Comparison of ENCODE assay signal across 12 cellular contexts in the genomic region with DNA sequence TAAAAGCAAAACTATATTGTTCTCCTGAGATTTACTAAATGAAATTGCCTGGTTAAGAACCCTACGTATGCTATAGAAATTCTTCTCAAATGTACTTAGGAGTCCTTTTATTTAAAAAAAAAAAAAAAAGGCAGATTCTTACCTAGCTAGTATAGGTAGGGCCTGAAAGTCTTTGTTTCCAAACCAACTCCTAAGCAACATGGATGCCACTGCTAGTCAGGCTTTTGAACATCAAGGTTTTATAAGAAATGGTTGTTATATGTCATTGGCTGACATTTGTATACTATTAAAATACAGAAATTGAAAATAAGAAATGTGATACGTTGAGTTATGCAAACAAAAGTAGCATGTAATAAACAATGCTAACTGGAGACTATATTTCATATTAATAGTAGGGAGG. TPM values are rescaled to one million over a fixed set of nuclear protein-coding genes. Genes with fewer than 3 reads are reported as not detected.
DNase-seq lines count a peak whose midpoint lies in the region; ATAC-seq, FAIRE-seq and TF ChIP-seq lines count a peak whose summit lies in the region.
"Had no signal": no experiment of that assay in that cellular context is flagged by ENCODE, and none has a peak within 500 bp of the region (broad histone marks: within the 10 kb centered on the region; RNA-seq: fewer than 3 reads in every experiment).

No MANE protein-coding gene starts in this region.

- H4K20me1 ChIP-seq in MM.1S (ENCODE audit: insufficient read depth, low read length) (no peaks in the 10 kb centered on the region), GM12878 (ENCODE audit: control insufficient read depth, insufficient read depth) (no peaks in the 10 kb centered on the region)

- no peaks in the 10 kb centered on the region for H3K27me3 ChIP-seq in CD8-positive, alpha-beta T cell (ENCODE audit: insufficient read depth, low read length)
- H3K27me3 ChIP-seq in MM.1S (replicated peaks; ENCODE audit: insufficient read depth, low read length) (no peaks in the 10 kb centered on the region), GM12878 (replicated peaks in 1 of 2; ENCODE audit: control insufficient read depth in 2 of 2, insufficient read depth in 2 of 2, low read length in 1 of 2) (no peaks in the 10 kb centered on the region), neutrophil (no peaks in the 10 kb centered on the region)

- H2AFZ ChIP-seq in MM.1S (ENCODE audit: low read length) (no peak overlapping the region), GM12878 (ENCODE audit: control insufficient read depth, low read depth, low read length) (no peak overlapping the region)

- no peaks in the 10 kb centered on the region for H3K9me2 ChIP-seq in MM.1S (replicated peaks; ENCODE audit: insufficient read depth, low read length)

- TF ChIP-seq EP300 in GM12878 (IDR thresholded peaks at IDR 0.05; ENCODE audit: borderline replicate concordance in 1 of 2, control insufficient read depth in 1 of 2, low read depth in 2 of 2, low read length in 2 of 2), result no peak

- H3K9me3 ChIP-seq in CD8-positive, alpha-beta T cell (ENCODE audit: low read length), result no peaks in the 10 kb centered on the region
- H3K9me3 ChIP-seq in MM.1S (replicated peaks; ENCODE audit: insufficient read depth, low read length) (no peaks in the 10 kb centered on the region), GM12878 (replicated peaks; ENCODE audit: control insufficient read depth, insufficient read depth, low read length) (no peaks in the 10 kb centered on the region), neutrophil (no peaks in the 10 kb centered on the region)

- peak overlapping the region; percentile 80 for H3K4me2 ChIP-seq in MM.1S (ENCODE audit: low read depth, low read length)
- peak overlapping the region; percentile 88 for H3K4me2 ChIP-seq in GM12878 (ENCODE audit: control insufficient read depth, insufficient read depth)

- RAD21 ChIA-PET in GM12878 (lab: Charles Lee; ENCODE audit: unreplicated experiment), result interaction anchor here (1.0 to 3.3 kb wide), 6 partner anchors 10 to 167 kb away, joined by 3 to 39 read pairs (median 10); no protein-coding TSS in a partner anchor

- ATAC-seq in CD8-positive, alpha-beta T cell, result no peak
- ATAC-seq in GM12878 (peak; percentile 12; the same call in 1 of the 3 replicates), GM18870 (IDR thresholded peaks at IDR 0.05; ENCODE audit: unreplicated experiment) (no peak)

- intact Hi-C loops in CD8-positive, alpha-beta T cell (cut with DNase I, micrococcal nuclease), result loop anchor here (2.0 to 5.0 kb wide), 4 partner anchors 13 to 173 kb away; no protein-coding TSS in a partner anchor
- intact Hi-C loops in GM12878 (cut with micrococcal nuclease; ENCODE audit: unreplicated experiment), result no loop called here

- peaks cover 28% of the 10 kb centered on the region for H3K4me1 ChIP-seq in CD8-positive, alpha-beta T cell (ENCODE audit: insufficient read depth, low read length)
- H3K4me1 ChIP-seq in MM.1S (ENCODE audit: low read length), result peaks cover 30% of the 10 kb centered on the region
- H3K4me1 ChIP-seq in GM12878 (ENCODE audit: control insufficient read depth, insufficient read depth, low read length), result peaks cover 11% of the 10 kb centered on the region
- peaks cover 43 to 67% of the 10 kb centered on the region in 2 experiments for H3K4me1 ChIP-seq in neutrophil (ENCODE audit: control insufficient read depth in 1 of 2, insufficient read depth in 1 of 2, low read depth in 1 of 2, low read length in 1 of 2)

- DNase-seq in CD8-positive, alpha-beta T cell, result no peak
- DNase-seq in MM.1S (peak; percentile 43), GM12878 (ENCODE audit: low read depth, low spot score) (no peak), SKM-1 treated with dmso at 0.1 percent for 144 hours (lab: John Stamatoyannopoulos, UW; ENCODE audit: unreplicated experiment) (no peak), SKM-1 (lab: John Stamatoyannopoulos, UW; ENCODE audit: unreplicated experiment) (no peak), SIG-M5 (lab: John Stamatoyannopoulos, UW) (no peak)
- DNase-seq: activated gamma-delta T cell treated with Interleukin-2 at 50 U/mL for 16 hours, NCI-H510A had no signal

- no peaks in the 10 kb centered on the region for H3K27me3 Mint-ChIP-seq in CD8-positive, alpha-beta T cell (ENCODE audit: low read depth)

- peaks cover 18% of the 10 kb centered on the region for H3K36me3 Mint-ChIP-seq in CD8-positive, alpha-beta T cell

- peak overlapping the region; percentile 96 for H3K27ac Mint-ChIP-seq in CD8-positive, alpha-beta T cell

- POLR2A ChIA-PET in CD8-positive, alpha-beta T cell (lab: Charles Lee), result interaction anchor here (1.3 to 2.7 kb wide), 4 partner anchors 10 to 1389 kb away, joined by 3 to 27 read pairs (median 5); no protein-coding TSS in a partner anchor
- POLR2A ChIA-PET in GM12878 (lab: Charles Lee), result interaction anchor here (1.0 to 2.6 kb wide), 5 partner anchors 10 to 174 kb away, joined by 4 to 30 read pairs (median 5); no protein-coding TSS in a partner anchor

- SMC1A ChIA-PET in GM12878 (lab: Charles Lee; ENCODE audit: uncharacterized antibody, unreplicated experiment), result interaction anchor here (0.8 to 9.5 kb wide), 13 partner anchors 11 to 351 kb away, joined by 3 to 101 read pairs (median 5); no protein-coding TSS in a partner anchor

- TF ChIP-seq POLR2A in GM12878 (IDR thresholded peaks at IDR 0.05; ENCODE audit: low read depth, low read length), result no peak

- no peaks in the 10 kb centered on the region for H3K36me3 ChIP-seq in CD8-positive, alpha-beta T cell (ENCODE audit: insufficient read depth, low read length)
- H3K36me3 ChIP-seq in MM.1S (replicated peaks; ENCODE audit: insufficient read depth, low read length) (no peaks in the 10 kb centered on the region), GM12878 (ENCODE audit: control insufficient read depth in 2 of 2, insufficient read depth in 2 of 2, low read length in 1 of 2) (no peaks in the 10 kb centered on the region), neutrophil (peaks cover 15% of the 10 kb centered on the region)

- FAIRE-seq in GM12878 (lab: Jason Lieb, UNC), result no peak
- FAIRE-seq: D721Med, endothelial cell of umbilical vein had no signal

- CTCF ChIA-PET in CD8-positive, alpha-beta T cell (lab: Charles Lee), result interaction anchor here (1.3 kb wide), 1 partner anchor 117 kb away, joined by 3 read pairs; no protein-coding TSS in a partner anchor
- CTCF ChIA-PET in GM12878 (lab: Yijun Ruan, JAX), result interaction anchor here (1.5 to 10.7 kb wide), 5 partner anchors 11 to 516 kb away, joined by 3 to 80 read pairs (median 9); no protein-coding TSS in a partner anchor

- BruUV-seq in GM12878 (replicated peaks; lab: Mats Ljungman, UMichigan), result no TSS peak

- peak overlapping the region; percentile 83 for H3K4me3 ChIP-seq in CD8-positive, alpha-beta T cell (ENCODE audit: low read depth, low read length)
- H3K4me3 ChIP-seq in MM.1S (ENCODE audit: low read length) (peak overlapping the region; percentile 82), GM12878 (peak overlapping the region; percentile 65), neutrophil (ENCODE audit: low read depth in 1 of 2, low read length in 1 of 2) (peak overlapping the region; percentile 78 to 79)

- no peak for TF ChIP-seq CTCF in CD8-positive, alpha-beta T cell (IDR thresholded peaks at IDR 0.05)
- TF ChIP-seq CTCF in MM.1S (IDR thresholded peaks at IDR 0.05; ENCODE audit: low read length) (no peak), GM12878 (IDR thresholded peaks at IDR 0.05 in 2 of 3, conservative IDR thresholded peaks at IDR 0.05 in 1 of 3; ENCODE audit: control insufficient read depth in 2 of 3, extremely low read depth in 1 of 3, insufficient read depth in 1 of 3, low read depth in 3 of 3, low read length in 3 of 3) (no peak), neutrophil (IDR thresholded peaks at IDR 0.05) (no peak)

- peak overlapping the region; percentile 93 for H3K9ac ChIP-seq in MM.1S (ENCODE audit: low read length)
- H3K9ac ChIP-seq in GM12878 (ENCODE audit: control insufficient read depth, insufficient read depth, low read length), result peak overlapping the region; percentile 54

- H3K4me3 Mint-ChIP-seq in CD8-positive, alpha-beta T cell, result peak overlapping the region; percentile 84

- no peak for TF ChIP-seq RAD21 in GM12878 (IDR thresholded peaks at IDR 0.05; ENCODE audit: insufficient read depth, low read depth, low read length)

- WGBS in GM12878 (ENCODE audit: insufficient coverage, insufficient replicate concordance, low lambda C conversion rate, missing lambda C conversion rate), result 0% methylated on average over 2 of the region's 2 CpGs

- H3K27ac ChIP-seq in CD8-positive, alpha-beta T cell (ENCODE audit: low read depth, low read length), result peak overlapping the region; percentile 79
- H3K27ac ChIP-seq in MM.1S (ENCODE audit: low read length) (peak overlapping the region; percentile 90), GM12878 (ENCODE audit: control insufficient read depth, insufficient read depth) (peak overlapping the region; percentile 95), neutrophil (peak overlapping the region; percentile 98)

- H3K79me2 ChIP-seq in MM.1S (ENCODE audit: low read length) (peaks cover 74% of the 10 kb centered on the region), GM12878 (ENCODE audit: control insufficient read depth, insufficient read depth, low read length) (peaks cover 61% of the 10 kb centered on the region)

- in situ Hi-C loops in GM12878 (cut with MboI), result no loop called here

- H3K4me1 Mint-ChIP-seq in CD8-positive, alpha-beta T cell (ENCODE audit: low read depth), result peaks cover 41% of the 10 kb centered on the region

- H3F3A ChIP-seq in MM.1S (ENCODE audit: insufficient read depth, low read length), result peaks cover 64% of the 10 kb centered on the region

- no peaks in the 10 kb centered on the region for H3K9me3 Mint-ChIP-seq in CD8-positive, alpha-beta T cell

RNA-seq across cellular contexts. Expression of a gene that starts 1.2 kb away (rescaled TPM):
- 10 to 100 TPM; 43.3 to 44.4 TPM for total RNA-seq in CD8-positive, alpha-beta T cell
- total RNA-seq in GM12878 (2013; cell fraction: nucleolus; rRNA removed), result 6.3 and 7.2 TPM in 2 replicates
- total RNA-seq in GM12878 (2014; rRNA removed), result 29.5 and 40.9 TPM in 2 replicates
- total RNA-seq in GM12878 (2014; rRNA removed; fragmentation: Illumina TruSeq; extraction: Trizol), result 50.3 and 51.2 TPM in 2 replicates
- total RNA-seq in GM12878 (2021), result 21.4 and 22.9 TPM in 2 replicates
- 12.9 TPM for polyA plus RNA-seq in GM12878 (2011; ENCODE audit: low read depth)
- polyA plus RNA-seq in GM12878 (2011; rRNA removed), result 4.6 and 10.6 TPM in 2 replicates
- 1.7 and 1.8 TPM in 2 replicates for polyA plus RNA-seq in GM12878 (2011; cell fraction: cytosol; rRNA removed)
- polyA plus RNA-seq in GM12878 (2011; cell fraction: nucleus; rRNA removed), result 1.2 and 1.5 TPM in 2 replicates
- 21.1 and 30.8 TPM in 2 replicates for polyA plus RNA-seq in GM12878 (2012)
- polyA plus RNA-seq in GM12878 (2014; fragmentation: Illumina TruSeq; extraction: Trizol), result 41.3 and 62.5 TPM in 2 replicates
- polyA plus RNA-seq in GM12878 (2014; fragmentation: Nextera tagmentation; extraction: Ambion mirVana), result 10 to 100 TPM; 54.5 to 78.3 TPM
- 17.8 and 21.9 TPM in 2 replicates for polyA plus RNA-seq in GM12878 (2014; rRNA removed)
- polyA plus RNA-seq in GM12878 (2016; fragmentation: Nextera tagmentation; extraction: Ambion mirVana), result 10 to 100 TPM; 15.1 to 15.5 TPM
- 1.7 and 2.7 TPM in 2 replicates for polyA minus RNA-seq in GM12878 (2011; rRNA and poly(A)+ RNA removed)
- polyA minus RNA-seq in GM12878 (2011; cell fraction: cytosol; rRNA and poly(A)+ RNA removed), result 1.1 TPM in 1 of 2 replicates, not detected in the other
- polyA minus RNA-seq in GM12878 (2011; cell fraction: nucleus; rRNA and poly(A)+ RNA removed), result 1.9 and 3.0 TPM in 2 replicates

RNA-seq across cellular contexts. Expression of a gene that starts 6.4 kb away (rescaled TPM):
- 10 to 100 TPM; 77.5 to 82.0 TPM for total RNA-seq in CD8-positive, alpha-beta T cell
- total RNA-seq in GM12878 (2013; cell fraction: nucleolus; rRNA removed), result 28.3 and 30.5 TPM in 2 replicates
- total RNA-seq in GM12878 (2014; rRNA removed), result 35.9 and 38.8 TPM in 2 replicates
- total RNA-seq in GM12878 (2014; rRNA removed; fragmentation: Illumina TruSeq; extraction: Trizol), result 65.3 and 67.2 TPM in 2 replicates
- 51.0 and 52.7 TPM in 2 replicates for total RNA-seq in GM12878 (2021)
- polyA plus RNA-seq in GM12878 (2011; ENCODE audit: low read depth), result 83.9 TPM
- polyA plus RNA-seq in GM12878 (2011; rRNA removed), result 124 and 173 TPM in 2 replicates
- polyA plus RNA-seq in GM12878 (2011; cell fraction: cytosol; rRNA removed), result 44.4 and 50.2 TPM in 2 replicates
- polyA plus RNA-seq in GM12878 (2011; cell fraction: nucleus; rRNA removed), result 29.3 and 30.8 TPM in 2 replicates
- polyA plus RNA-seq in GM12878 (2012), result 120 and 126 TPM in 2 replicates
- polyA plus RNA-seq in GM12878 (2014; fragmentation: Illumina TruSeq; extraction: Trizol), result 195 and 268 TPM in 2 replicates
- polyA plus RNA-seq in GM12878 (2014; fragmentation: Nextera tagmentation; extraction: Ambion mirVana), result 10 to 100 TPM; 49.2 to 64.4 TPM
- polyA plus RNA-seq in GM12878 (2014; rRNA removed), result 44.8 and 51.3 TPM in 2 replicates
- 10 to 100 TPM; 26.2 to 32.0 TPM for polyA plus RNA-seq in GM12878 (2016; fragmentation: Nextera tagmentation; extraction: Ambion mirVana)
- polyA minus RNA-seq in GM12878 (2011; rRNA and poly(A)+ RNA removed), result 31.2 and 67.4 TPM in 2 replicates
- polyA minus RNA-seq in GM12878 (2011; cell fraction: cytosol; rRNA and poly(A)+ RNA removed), result 12.3 and 14.2 TPM in 2 replicates
- polyA minus RNA-seq in GM12878 (2011; cell fraction: nucleus; rRNA and poly(A)+ RNA removed), result 9.7 and 17.0 TPM in 2 replicates

RNA-seq across cellular contexts. Expression of a gene that starts 23.2 kb away (rescaled TPM):
- under 1 TPM; 0.41 to 0.44 TPM for total RNA-seq in CD8-positive, alpha-beta T cell
- 0.51 and 0.54 TPM in 2 replicates for total RNA-seq in GM12878 (2013; cell fraction: nucleolus; rRNA removed)
- total RNA-seq in GM12878 (2014; rRNA removed) (0.23 and 0.27 TPM in 2 replicates), GM12878 (2014; rRNA removed; fragmentation: Illumina TruSeq; extraction: Trizol) (0.09 TPM in 2 replicates), GM12878 (2021) (0.18 TPM in 1 of 2 replicates, not detected in the other)
- polyA plus RNA-seq in GM12878 (2011; ENCODE audit: low read depth), result 0.54 TPM
- polyA plus RNA-seq in GM12878 (2011; rRNA removed) (0.30 and 0.40 TPM in 2 replicates), GM12878 (2014; fragmentation: Illumina TruSeq; extraction: Trizol) (0.17 and 0.37 TPM in 2 replicates), GM12878 (2014; fragmentation: Nextera tagmentation; extraction: Ambion mirVana) (under 1 TPM; 0.20 to 0.53 TPM), GM12878 (2014; rRNA removed) (0.14 and 0.37 TPM in 2 replicates), GM12878 (2016; fragmentation: Nextera tagmentation; extraction: Ambion mirVana) (under 1 TPM; 0.55 to 0.96 TPM)
- 0.09 and 0.13 TPM in 2 replicates for polyA plus RNA-seq in GM12878 (2011; cell fraction: cytosol; rRNA removed)
- 0.58 and 0.72 TPM in 2 replicates for polyA plus RNA-seq in GM12878 (2011; cell fraction: nucleus; rRNA removed)
- polyA plus RNA-seq in GM12878 (2012), result 0.83 and 0.86 TPM in 2 replicates
- polyA minus RNA-seq in GM12878 (2011; rRNA and poly(A)+ RNA removed), result 0.15 and 0.22 TPM in 2 replicates
- not detected in 2 replicates for polyA minus RNA-seq in GM12878 (2011; cell fraction: cytosol; rRNA and poly(A)+ RNA removed)
- 0.36 and 0.48 TPM in 2 replicates for polyA minus RNA-seq in GM12878 (2011; cell fraction: nucleus; rRNA and poly(A)+ RNA removed)
- total RNA-seq: endothelial cell of umbilical vein had no signal
